20 cellular contexts compared by ENCODE assay signal in genomic region chr22:37417737-37418348, GRCh38. TPM values are rescaled to one million over a fixed set of nuclear protein-coding genes. Genes with fewer than 3 reads are reported as not detected.
DNase-seq lines count a peak whose midpoint lies in the region; ATAC-seq, FAIRE-seq and TF ChIP-seq lines count a peak whose summit lies in the region.
"Had no signal": no experiment of that assay in that cellular context is flagged by ENCODE, and none has a peak within 500 bp of the region (broad histone marks: within the 10 kb centered on the region; RNA-seq: fewer than 3 reads in every experiment).

No MANE protein-coding gene starts in this region.

- peaks cover 73% of the 10 kb centered on the region for H3K27me3 Mint-ChIP-seq in nephron (ENCODE audit: low read depth)
- H3K27me3 Mint-ChIP-seq in activated CD8-positive, alpha-beta T cell treated with anti-CD3 and anti-CD28 coated beads, Interleukin-2, amount 10 ng/mL, durations not matched to agents 7 days and 5 days (ENCODE audit: low read depth), result peaks cover 69% of the 10 kb centered on the region

- no peak overlapping the region for H3K23ac ChIP-seq in H1 (ENCODE audit: insufficient read length)

- ATAC-seq in HG02885 (IDR thresholded peaks at IDR 0.05; ENCODE audit: poor library complexity, unreplicated experiment) (no peak), GM21576 (IDR thresholded peaks at IDR 0.05; ENCODE audit: unreplicated experiment) (no peak)
- no peak for ATAC-seq in activated CD8-positive, alpha-beta T cell treated with anti-CD3 and anti-CD28 coated beads, Interleukin-2, amount 10 ng/mL, durations not matched to agents 7 days and 5 days

- H3K4me3 ChIP-seq in BLaER1 (no peak overlapping the region), H1 (ENCODE audit: extremely low read depth in 1 of 4, insufficient read depth in 2 of 4, low read depth in 3 of 4, low read length in 4 of 4) (no peak overlapping the region)
- H3K4me3 ChIP-seq: SK-N-MC had no signal

- no peak overlapping the region for H2AFZ ChIP-seq in H1 (ENCODE audit: low read length)

- no peak overlapping the region for H3K4ac ChIP-seq in H1 (replicated peaks; ENCODE audit: insufficient read length, low read depth, low read length)

- H3K4me3 Mint-ChIP-seq in nephron, result peak overlapping the region in 2 of 3 experiments; percentile 5 to 6
- H3K4me3 Mint-ChIP-seq in activated CD8-positive, alpha-beta T cell treated with anti-CD3 and anti-CD28 coated beads, Interleukin-2, amount 10 ng/mL, durations not matched to agents 7 days and 5 days, result no peak overlapping the region

- no peaks in the 10 kb centered on the region for H3K36me3 Mint-ChIP-seq in nephron (ENCODE audit: low read depth)
- no peaks in the 10 kb centered on the region for H3K36me3 Mint-ChIP-seq in activated CD8-positive, alpha-beta T cell treated with anti-CD3 and anti-CD28 coated beads, Interleukin-2, amount 10 ng/mL, durations not matched to agents 7 days and 5 days (ENCODE audit: low read depth)

- H2BK15ac ChIP-seq in H1 (ENCODE audit: low read length), result 0 out of 2 replicates have a peak overlapping the region, but pooled peaks have one; percentile 98

- no peak overlapping the region for H4K5ac ChIP-seq in H1 (ENCODE audit: insufficient read length, low read depth, low read length)

- H4K91ac ChIP-seq in H1 (replicated peaks; ENCODE audit: insufficient read length, low read length), result no peak overlapping the region

- 0 out of 2 replicates have a peak overlapping the region, but pooled peaks have one; percentile 16 for H2AK5ac ChIP-seq in H1 (ENCODE audit: low read depth, low read length)

- DNase-seq in NCI-H2171 (lab: John Stamatoyannopoulos, UW) (peak; percentile 48), H1 (ENCODE audit: low read depth in 1 of 2, low spot score in 2 of 2) (no peak), NCI-H510A treated with DMSO at 0.1 percent for 48 hours (lab: John Stamatoyannopoulos, UW) (no peak)
- DNase-seq in activated CD8-positive, alpha-beta T cell treated with anti-CD3 and anti-CD28 coated beads, Interleukin-2, amount 10 ng/mL, durations not matched to agents 7 days and 5 days, result no peak
- DNase-seq: COR-L47, GF-D8, H7, Kasumi-1, NCI-H187 treated with DMSO at 0.1 percent for 48 hours, Right ventricle myocardium superior had no signal

- H4K20me1 ChIP-seq in BLaER1 (peaks cover 75% of the 10 kb centered on the region), H1 (replicated peaks in 1 of 2; ENCODE audit: control insufficient read depth in 1 of 2, insufficient read depth in 2 of 2, low read length in 2 of 2) (peaks cover 0 to 2% of the 10 kb centered on the region in 2 experiments)

- H3K27ac Mint-ChIP-seq in nephron, result no peak overlapping the region
- H3K27ac Mint-ChIP-seq in activated CD8-positive, alpha-beta T cell treated with anti-CD3 and anti-CD28 coated beads, Interleukin-2, amount 10 ng/mL, durations not matched to agents 7 days and 5 days, result no peak overlapping the region

- TF ChIP-seq POLR2A in H1 (IDR thresholded peaks at IDR 0.05; ENCODE audit: control extremely low read depth in 1 of 2, low read depth in 2 of 2, low read length in 2 of 2), result no peak

- no peak overlapping the region for H2BK5ac ChIP-seq in H1 (ENCODE audit: low read depth, low read length)

- no peak overlapping the region; the same call in 1 of the 2 replicates for H3K18ac ChIP-seq in H1 (ENCODE audit: extremely low read depth, low read length)

- H3K9ac ChIP-seq in BLaER1 (no peak overlapping the region), H1 (replicated peaks in 1 of 4; ENCODE audit: extremely low read depth in 1 of 4, low read depth in 3 of 4, low read length in 3 of 4) (no peak overlapping the region)

- H3K23me2 ChIP-seq in H1 (ENCODE audit: low read depth, low read length), result peaks cover 10% of the 10 kb centered on the region; the same call in 1 of the 2 replicates

- no peak overlapping the region for H4K8ac ChIP-seq in H1 (ENCODE audit: extremely low read depth, insufficient read depth, low read length)

- no peaks in the 10 kb centered on the region for H3K36me3 ChIP-seq in BLaER1
- no peaks in the 10 kb centered on the region for H3K36me3 ChIP-seq in H1 (ENCODE audit: control insufficient read depth in 2 of 4, insufficient read depth in 4 of 4, low read length in 3 of 4)

- 69% methylated on average over 5 of the region's 6 CpGs; no CpG with 5 or more reads in 1 of the 2 experiments for WGBS in H1 (ENCODE audit: extremely low coverage in 1 of 2, insufficient coverage in 1 of 2, insufficient read length in 1 of 2, insufficient replicate concordance in 2 of 2, low coverage in 1 of 2, low lambda C conversion rate in 2 of 2, missing lambda C conversion rate in 1 of 2), 2 experiments

- H2BK120ac ChIP-seq in H1 (replicated peaks; ENCODE audit: low read depth, low read length), result no peak overlapping the region

- no peak overlapping the region for H3K56ac ChIP-seq in H1 (replicated peaks; ENCODE audit: insufficient read length, low read depth, low read length)

- H3K9me3 Mint-ChIP-seq in nephron, result no peaks in the 10 kb centered on the region
- no peaks in the 10 kb centered on the region for H3K9me3 Mint-ChIP-seq in activated CD8-positive, alpha-beta T cell treated with anti-CD3 and anti-CD28 coated beads, Interleukin-2, amount 10 ng/mL, durations not matched to agents 7 days and 5 days (ENCODE audit: insufficient read depth)

- H3K14ac ChIP-seq in H1 (ENCODE audit: insufficient read length), result no peak overlapping the region

- no peaks in the 10 kb centered on the region for H3K9me3 ChIP-seq in BLaER1
- no peaks in the 10 kb centered on the region for H3K9me3 ChIP-seq in H1 (ENCODE audit: insufficient read depth in 2 of 2, low read depth in 1 of 2, low read length in 1 of 2)

- TF ChIP-seq CTCF in H1 (IDR thresholded peaks at IDR 0.05; ENCODE audit: control extremely low read depth in 1 of 3, insufficient read depth in 1 of 3, low read depth in 1 of 3, low read length in 3 of 3) (no peak), nephron (IDR thresholded peaks at IDR 0.05; ENCODE audit: unreplicated experiment in 3 of 3) (no peak)

- no peaks in the 10 kb centered on the region for H3K79me1 ChIP-seq in H1 (ENCODE audit: low read depth, low read length)

- no peak for FAIRE-seq in H1 (lab: Jason Lieb, UNC)
- FAIRE-seq: GM12891, GM18507 had no signal

- POLR2A ChIA-PET in H1 (lab: Charles Lee; ENCODE audit: partially characterized antibody), result interaction anchor here (1.4 kb wide), 1 partner anchor 8 kb away, joined by 4 read pairs; no protein-coding TSS in a partner anchor
- POLR2A ChIA-PET in activated CD8-positive, alpha-beta T cell treated with anti-CD3 and anti-CD28 coated beads, Interleukin-2, amount 10 ng/mL, durations not matched to agents 7 days and 5 days (lab: Charles Lee), result no interaction called here

- peaks cover 25% of the 10 kb centered on the region for H3K4me1 Mint-ChIP-seq in nephron
- H3K4me1 Mint-ChIP-seq in activated CD8-positive, alpha-beta T cell treated with anti-CD3 and anti-CD28 coated beads, Interleukin-2, amount 10 ng/mL, durations not matched to agents 7 days and 5 days (ENCODE audit: low read depth), result peaks cover 35% of the 10 kb centered on the region

- H3K27ac ChIP-seq in BLaER1, result no peak overlapping the region
- H3K27ac ChIP-seq in H1 (ENCODE audit: low read depth, low read length), result no peak overlapping the region
- H3K27ac ChIP-seq: SK-N-MC had no signal

- CTCF ChIA-PET in H1 (lab: Charles Lee; ENCODE audit: partially characterized antibody), result interaction anchor here (1.0 to 3.0 kb wide), 3 partner anchors 12 to 101 kb away, joined by 3 to 25 read pairs (median 6); no protein-coding TSS in a partner anchor
- CTCF ChIA-PET in activated CD8-positive, alpha-beta T cell treated with anti-CD3 and anti-CD28 coated beads, Interleukin-2, amount 10 ng/mL, durations not matched to agents 7 days and 5 days (lab: Charles Lee), result interaction anchor here (1.1 to 1.3 kb wide), 3 partner anchors 11 to 149 kb away, joined by 3 to 4 read pairs (median 3); no protein-coding TSS in a partner anchor

- H3K79me2 ChIP-seq in H1 (ENCODE audit: control insufficient read depth in 1 of 2, insufficient read depth in 2 of 2, low read length in 2 of 2), result no peaks in the 10 kb centered on the region

- H3K4me1 ChIP-seq in BLaER1 (peaks cover 59% of the 10 kb centered on the region), H1 (replicated peaks in 1 of 4; ENCODE audit: control insufficient read depth in 3 of 4, insufficient read depth in 4 of 4, low read length in 3 of 4) (peaks cover 3 to 24% (median 18%) of the 10 kb centered on the region in 4 experiments)

- TF ChIP-seq RAD21 in H1 (IDR thresholded peaks at IDR 0.05 in 1 of 2, conservative IDR thresholded peaks at IDR 0.05 in 1 of 2; ENCODE audit: low read depth in 2 of 2, low read length in 2 of 2), result no peak

- TF ChIP-seq EP300 in H1 (IDR thresholded peaks at IDR 0.05; ENCODE audit: borderline replicate concordance in 1 of 2, low read depth in 2 of 2, low read length in 2 of 2), result no peak

- H3K27me3 ChIP-seq in BLaER1, result peaks cover 58% of the 10 kb centered on the region
- peaks cover 0 to 32% (median 26%) of the 10 kb centered on the region in 4 experiments; a peak in 6 of 7 replicates for H3K27me3 ChIP-seq in H1 (replicated peaks in 1 of 4; ENCODE audit: control insufficient read depth in 3 of 4, extremely low read depth in 1 of 4, insufficient read depth in 3 of 4, low read length in 3 of 4)

- H3K4me2 ChIP-seq in BLaER1 (peak overlapping the region; percentile 90), H1 (ENCODE audit: insufficient read depth in 1 of 2, low read depth in 2 of 2, low read length in 2 of 2) (no peak overlapping the region)

- no peak overlapping the region for H2BK20ac ChIP-seq in H1 (ENCODE audit: low read length)

- no peak overlapping the region for H2BK12ac ChIP-seq in H1 (ENCODE audit: low read depth, low read length)

TF ChIP-seq in H1, 55 proteins besides CTCF, POLR2A, EP300 and RAD21 (continues in another document):
- TF ChIP-seq RXRA (IDR thresholded peaks at IDR 0.05; ENCODE audit: insufficient read depth, low read depth, low read length) (no peak), POLR2AphosphoS5 (IDR thresholded peaks at IDR 0.05; ENCODE audit: low read depth, low read length) (no peak), CTBP2 (IDR thresholded peaks at IDR 0.05; ENCODE audit: borderline replicate concordance, insufficient read depth, insufficient read length, low read length) (no peak), SIRT6 (IDR thresholded peaks at IDR 0.05; ENCODE audit: low read length) (no peak)

RNA-seq across cellular contexts. Expression of gene ELFN2, which starts 9.4 kb away (rescaled TPM):
- 0.63 and 0.88 TPM in 2 replicates for total RNA-seq in H1 (2021; fragmentation: NEBNext Ultra II Directional; extraction: Animal tissue kit (Norgen Biotek cat#: 25700))
- polyA plus RNA-seq in H1 (2011; rRNA removed), result 0.88 and 1.3 TPM in 2 replicates
- polyA plus RNA-seq in H1 (2011; cell fraction: cytosol; rRNA removed), result 0.70 TPM
- 2.5 TPM for polyA plus RNA-seq in H1 (2011; cell fraction: nucleus; rRNA removed)
- 0.71 to 1.4 TPM (median 0.83 TPM) in 4 replicates for polyA plus RNA-seq in H1 (2012, experiment 1 of 2)
- 0.37 TPM for polyA plus RNA-seq in H1 (2012, experiment 2 of 2)
- polyA plus RNA-seq in H1 (2013, experiment 1 of 2), result 0.41 TPM
- 0.35 TPM for polyA plus RNA-seq in H1 (2013, experiment 2 of 2)
- 0.50 and 0.54 TPM in 2 replicates for polyA minus RNA-seq in H1 (2011; rRNA and poly(A)+ RNA removed)
- 0.73 TPM for polyA minus RNA-seq in H1 (2011; cell fraction: cytosol; rRNA and poly(A)+ RNA removed)
- polyA minus RNA-seq in H1 (2011; cell fraction: nucleus; rRNA and poly(A)+ RNA removed), result 0.40 TPM
- total RNA-seq in activated CD8-positive, alpha-beta T cell treated with anti-CD3 and anti-CD28 coated beads, Interleukin-2, amount 10 ng/mL, durations not matched to agents 7 days and 5 days, result under 1 TPM; 0.05 to 0.08 TPM
- total RNA-seq: A673, HT-29 had no signal
- polyA plus RNA-seq: CD14-positive monocyte had no signal
